ENCODE assay signal across 1 cellular context in the genomic region with DNA sequence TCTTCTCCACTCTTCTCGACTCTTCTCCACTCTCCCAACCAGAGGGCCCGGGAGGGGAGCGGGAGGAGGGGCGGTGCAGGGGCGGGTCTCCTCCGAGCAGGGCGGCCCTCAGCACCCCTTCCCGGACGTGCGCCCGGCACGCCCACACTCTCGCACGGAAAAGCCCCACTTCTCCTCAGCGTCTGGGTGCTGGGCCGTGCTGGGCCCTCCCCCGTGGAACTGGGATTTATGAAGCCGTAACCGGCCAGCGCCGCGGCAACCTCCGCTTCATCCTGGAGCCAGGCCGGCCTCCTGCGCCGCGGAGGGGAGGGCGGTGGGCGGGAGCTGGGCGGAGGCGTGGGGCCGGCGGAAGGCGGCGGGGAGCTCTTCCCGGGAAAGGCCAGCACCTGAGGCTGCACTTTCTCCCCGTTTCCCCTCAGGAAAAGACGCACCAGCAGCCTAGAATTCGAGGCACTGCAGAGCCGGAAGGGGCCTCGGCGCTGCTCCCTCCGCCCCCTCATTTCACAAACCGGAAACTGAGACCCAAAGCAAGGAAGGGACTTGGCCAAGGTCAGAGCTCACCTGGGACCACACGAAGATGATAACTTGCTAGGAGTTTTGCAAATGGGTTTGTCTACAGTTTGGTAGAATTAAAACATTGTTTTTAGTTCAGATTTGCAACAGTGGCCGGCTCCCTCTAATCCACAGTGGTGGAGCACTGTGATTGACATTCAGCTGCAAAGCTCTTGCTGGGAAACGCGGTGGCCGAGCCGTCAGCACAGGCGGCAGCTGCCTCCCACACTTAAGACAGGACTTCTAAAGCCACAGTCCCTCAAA.
A peak's percentile ranks its signal among the peaks of the same experiment; 100 is the strongest.
TF ChIP-seq lines count a peak whose summit lies in the region.

No MANE protein-coding gene starts in this region.

TF ChIP-seq in K562, 482 proteins besides CTCF, POLR2A, EP300 and RAD21 (continued from another document and continues in another):
- TF ChIP-seq, protein P1, sequence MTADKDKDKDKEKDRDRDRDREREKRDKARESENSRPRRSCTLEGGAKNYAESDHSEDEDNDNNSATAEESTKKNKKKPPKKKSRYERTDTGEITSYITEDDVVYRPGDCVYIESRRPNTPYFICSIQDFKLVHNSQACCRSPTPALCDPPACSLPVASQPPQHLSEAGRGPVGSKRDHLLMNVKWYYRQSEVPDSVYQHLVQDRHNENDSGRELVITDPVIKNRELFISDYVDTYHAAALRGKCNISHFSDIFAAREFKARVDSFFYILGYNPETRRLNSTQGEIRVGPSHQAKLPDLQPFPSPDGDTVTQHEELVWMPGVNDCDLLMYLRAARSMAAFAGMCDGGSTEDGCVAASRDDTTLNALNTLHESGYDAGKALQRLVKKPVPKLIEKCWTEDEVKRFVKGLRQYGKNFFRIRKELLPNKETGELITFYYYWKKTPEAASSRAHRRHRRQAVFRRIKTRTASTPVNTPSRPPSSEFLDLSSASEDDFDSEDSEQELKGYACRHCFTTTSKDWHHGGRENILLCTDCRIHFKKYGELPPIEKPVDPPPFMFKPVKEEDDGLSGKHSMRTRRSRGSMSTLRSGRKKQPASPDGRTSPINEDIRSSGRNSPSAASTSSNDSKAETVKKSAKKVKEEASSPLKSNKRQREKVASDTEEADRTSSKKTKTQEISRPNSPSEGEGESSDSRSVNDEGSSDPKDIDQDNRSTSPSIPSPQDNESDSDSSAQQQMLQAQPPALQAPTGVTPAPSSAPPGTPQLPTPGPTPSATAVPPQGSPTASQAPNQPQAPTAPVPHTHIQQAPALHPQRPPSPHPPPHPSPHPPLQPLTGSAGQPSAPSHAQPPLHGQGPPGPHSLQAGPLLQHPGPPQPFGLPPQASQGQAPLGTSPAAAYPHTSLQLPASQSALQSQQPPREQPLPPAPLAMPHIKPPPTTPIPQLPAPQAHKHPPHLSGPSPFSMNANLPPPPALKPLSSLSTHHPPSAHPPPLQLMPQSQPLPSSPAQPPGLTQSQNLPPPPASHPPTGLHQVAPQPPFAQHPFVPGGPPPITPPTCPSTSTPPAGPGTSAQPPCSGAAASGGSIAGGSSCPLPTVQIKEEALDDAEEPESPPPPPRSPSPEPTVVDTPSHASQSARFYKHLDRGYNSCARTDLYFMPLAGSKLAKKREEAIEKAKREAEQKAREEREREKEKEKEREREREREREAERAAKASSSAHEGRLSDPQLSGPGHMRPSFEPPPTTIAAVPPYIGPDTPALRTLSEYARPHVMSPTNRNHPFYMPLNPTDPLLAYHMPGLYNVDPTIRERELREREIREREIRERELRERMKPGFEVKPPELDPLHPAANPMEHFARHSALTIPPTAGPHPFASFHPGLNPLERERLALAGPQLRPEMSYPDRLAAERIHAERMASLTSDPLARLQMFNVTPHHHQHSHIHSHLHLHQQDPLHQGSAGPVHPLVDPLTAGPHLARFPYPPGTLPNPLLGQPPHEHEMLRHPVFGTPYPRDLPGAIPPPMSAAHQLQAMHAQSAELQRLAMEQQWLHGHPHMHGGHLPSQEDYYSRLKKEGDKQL (CRISPR knock-in tag; IDR thresholded peaks at IDR 0.05; ENCODE audit: borderline replicate concordance): no peak
- no peak for TF ChIP-seq TCFL5 (CRISPR knock-in tag; conservative IDR thresholded peaks at IDR 0.05)
- TF ChIP-seq ZNF445 (CRISPR knock-in tag; IDR thresholded peaks at IDR 0.05; ENCODE audit: low read depth): no peak
- TF ChIP-seq, protein P2, sequence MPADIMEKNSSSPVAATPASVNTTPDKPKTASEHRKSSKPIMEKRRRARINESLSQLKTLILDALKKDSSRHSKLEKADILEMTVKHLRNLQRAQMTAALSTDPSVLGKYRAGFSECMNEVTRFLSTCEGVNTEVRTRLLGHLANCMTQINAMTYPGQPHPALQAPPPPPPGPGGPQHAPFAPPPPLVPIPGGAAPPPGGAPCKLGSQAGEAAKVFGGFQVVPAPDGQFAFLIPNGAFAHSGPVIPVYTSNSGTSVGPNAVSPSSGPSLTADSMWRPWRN (IDR thresholded peaks at IDR 0.05; ENCODE audit: low read depth): no peak
- no peak for TF ChIP-seq HIVEP1 (CRISPR knock-in tag; IDR thresholded peaks at IDR 0.05)
- no peak for TF ChIP-seq PYGO2 (tag; IDR thresholded peaks at IDR 0.05)
- TF ChIP-seq, protein P3, sequence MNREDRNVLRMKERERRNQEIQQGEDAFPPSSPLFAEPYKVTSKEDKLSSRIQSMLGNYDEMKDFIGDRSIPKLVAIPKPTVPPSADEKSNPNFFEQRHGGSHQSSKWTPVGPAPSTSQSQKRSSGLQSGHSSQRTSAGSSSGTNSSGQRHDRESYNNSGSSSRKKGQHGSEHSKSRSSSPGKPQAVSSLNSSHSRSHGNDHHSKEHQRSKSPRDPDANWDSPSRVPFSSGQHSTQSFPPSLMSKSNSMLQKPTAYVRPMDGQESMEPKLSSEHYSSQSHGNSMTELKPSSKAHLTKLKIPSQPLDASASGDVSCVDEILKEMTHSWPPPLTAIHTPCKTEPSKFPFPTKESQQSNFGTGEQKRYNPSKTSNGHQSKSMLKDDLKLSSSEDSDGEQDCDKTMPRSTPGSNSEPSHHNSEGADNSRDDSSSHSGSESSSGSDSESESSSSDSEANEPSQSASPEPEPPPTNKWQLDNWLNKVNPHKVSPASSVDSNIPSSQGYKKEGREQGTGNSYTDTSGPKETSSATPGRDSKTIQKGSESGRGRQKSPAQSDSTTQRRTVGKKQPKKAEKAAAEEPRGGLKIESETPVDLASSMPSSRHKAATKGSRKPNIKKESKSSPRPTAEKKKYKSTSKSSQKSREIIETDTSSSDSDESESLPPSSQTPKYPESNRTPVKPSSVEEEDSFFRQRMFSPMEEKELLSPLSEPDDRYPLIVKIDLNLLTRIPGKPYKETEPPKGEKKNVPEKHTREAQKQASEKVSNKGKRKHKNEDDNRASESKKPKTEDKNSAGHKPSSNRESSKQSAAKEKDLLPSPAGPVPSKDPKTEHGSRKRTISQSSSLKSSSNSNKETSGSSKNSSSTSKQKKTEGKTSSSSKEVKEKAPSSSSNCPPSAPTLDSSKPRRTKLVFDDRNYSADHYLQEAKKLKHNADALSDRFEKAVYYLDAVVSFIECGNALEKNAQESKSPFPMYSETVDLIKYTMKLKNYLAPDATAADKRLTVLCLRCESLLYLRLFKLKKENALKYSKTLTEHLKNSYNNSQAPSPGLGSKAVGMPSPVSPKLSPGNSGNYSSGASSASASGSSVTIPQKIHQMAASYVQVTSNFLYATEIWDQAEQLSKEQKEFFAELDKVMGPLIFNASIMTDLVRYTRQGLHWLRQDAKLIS (CRISPR knock-in tag; IDR thresholded peaks at IDR 0.05): no peak
- no peak for TF ChIP-seq FOXJ3 (CRISPR knock-in tag; IDR thresholded peaks at IDR 0.05)
- TF ChIP-seq ETV1 (tag; conservative IDR thresholded peaks at IDR 0.05; ENCODE audit: low read depth): peak; percentile 12; the same call in 1 of the 2 replicates
- TF ChIP-seq CHD4 (IDR thresholded peaks at IDR 0.05; ENCODE audit: insufficient read depth, insufficient replicate concordance, low read depth, low read length, poor library complexity, severe bottlenecking): no peak
- no peak for TF ChIP-seq HCFC1 (IDR thresholded peaks at IDR 0.05; ENCODE audit: low read depth, low read length)
- no peak for TF ChIP-seq TSC22D4 (tag; IDR thresholded peaks at IDR 0.05)
- no peak for TF ChIP-seq NFIC (IDR thresholded peaks at IDR 0.05)
- TF ChIP-seq ZNF77 (CRISPR knock-in tag; IDR thresholded peaks at IDR 0.05): no peak
- no peak for TF ChIP-seq IRF2 (CRISPR knock-in tag; IDR thresholded peaks at IDR 0.05)
- TF ChIP-seq ELF1 (tag; IDR thresholded peaks at IDR 0.05): peak; percentile 51
- TF ChIP-seq TAF1 (IDR thresholded peaks at IDR 0.05; ENCODE audit: control insufficient read depth, extremely low read depth, insufficient read depth, low read length, severe bottlenecking): no peak
- TF ChIP-seq DNMT1 (IDR thresholded peaks at IDR 0.05): no peak
- TF ChIP-seq NFATC3 (IDR thresholded peaks at IDR 0.05): no peak
- TF ChIP-seq, protein P4, sequence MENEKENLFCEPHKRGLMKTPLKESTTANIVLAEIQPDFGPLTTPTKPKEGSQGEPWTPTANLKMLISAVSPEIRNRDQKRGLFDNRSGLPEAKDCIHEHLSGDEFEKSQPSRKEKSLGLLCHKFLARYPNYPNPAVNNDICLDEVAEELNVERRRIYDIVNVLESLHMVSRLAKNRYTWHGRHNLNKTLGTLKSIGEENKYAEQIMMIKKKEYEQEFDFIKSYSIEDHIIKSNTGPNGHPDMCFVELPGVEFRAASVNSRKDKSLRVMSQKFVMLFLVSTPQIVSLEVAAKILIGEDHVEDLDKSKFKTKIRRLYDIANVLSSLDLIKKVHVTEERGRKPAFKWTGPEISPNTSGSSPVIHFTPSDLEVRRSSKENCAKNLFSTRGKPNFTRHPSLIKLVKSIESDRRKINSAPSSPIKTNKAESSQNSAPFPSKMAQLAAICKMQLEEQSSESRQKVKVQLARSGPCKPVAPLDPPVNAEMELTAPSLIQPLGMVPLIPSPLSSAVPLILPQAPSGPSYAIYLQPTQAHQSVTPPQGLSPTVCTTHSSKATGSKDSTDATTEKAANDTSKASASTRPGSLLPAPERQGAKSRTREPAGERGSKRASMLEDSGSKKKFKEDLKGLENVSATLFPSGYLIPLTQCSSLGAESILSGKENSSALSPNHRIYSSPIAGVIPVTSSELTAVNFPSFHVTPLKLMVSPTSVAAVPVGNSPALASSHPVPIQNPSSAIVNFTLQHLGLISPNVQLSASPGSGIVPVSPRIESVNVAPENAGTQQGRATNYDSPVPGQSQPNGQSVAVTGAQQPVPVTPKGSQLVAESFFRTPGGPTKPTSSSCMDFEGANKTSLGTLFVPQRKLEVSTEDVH (IDR thresholded peaks at IDR 0.05; ENCODE audit: low read depth, partially characterized antibody): no peak
- TF ChIP-seq ZNF146 (CRISPR knock-in tag; IDR thresholded peaks at IDR 0.05; ENCODE audit: unreplicated experiment): no peak
- TF ChIP-seq, protein P5, sequence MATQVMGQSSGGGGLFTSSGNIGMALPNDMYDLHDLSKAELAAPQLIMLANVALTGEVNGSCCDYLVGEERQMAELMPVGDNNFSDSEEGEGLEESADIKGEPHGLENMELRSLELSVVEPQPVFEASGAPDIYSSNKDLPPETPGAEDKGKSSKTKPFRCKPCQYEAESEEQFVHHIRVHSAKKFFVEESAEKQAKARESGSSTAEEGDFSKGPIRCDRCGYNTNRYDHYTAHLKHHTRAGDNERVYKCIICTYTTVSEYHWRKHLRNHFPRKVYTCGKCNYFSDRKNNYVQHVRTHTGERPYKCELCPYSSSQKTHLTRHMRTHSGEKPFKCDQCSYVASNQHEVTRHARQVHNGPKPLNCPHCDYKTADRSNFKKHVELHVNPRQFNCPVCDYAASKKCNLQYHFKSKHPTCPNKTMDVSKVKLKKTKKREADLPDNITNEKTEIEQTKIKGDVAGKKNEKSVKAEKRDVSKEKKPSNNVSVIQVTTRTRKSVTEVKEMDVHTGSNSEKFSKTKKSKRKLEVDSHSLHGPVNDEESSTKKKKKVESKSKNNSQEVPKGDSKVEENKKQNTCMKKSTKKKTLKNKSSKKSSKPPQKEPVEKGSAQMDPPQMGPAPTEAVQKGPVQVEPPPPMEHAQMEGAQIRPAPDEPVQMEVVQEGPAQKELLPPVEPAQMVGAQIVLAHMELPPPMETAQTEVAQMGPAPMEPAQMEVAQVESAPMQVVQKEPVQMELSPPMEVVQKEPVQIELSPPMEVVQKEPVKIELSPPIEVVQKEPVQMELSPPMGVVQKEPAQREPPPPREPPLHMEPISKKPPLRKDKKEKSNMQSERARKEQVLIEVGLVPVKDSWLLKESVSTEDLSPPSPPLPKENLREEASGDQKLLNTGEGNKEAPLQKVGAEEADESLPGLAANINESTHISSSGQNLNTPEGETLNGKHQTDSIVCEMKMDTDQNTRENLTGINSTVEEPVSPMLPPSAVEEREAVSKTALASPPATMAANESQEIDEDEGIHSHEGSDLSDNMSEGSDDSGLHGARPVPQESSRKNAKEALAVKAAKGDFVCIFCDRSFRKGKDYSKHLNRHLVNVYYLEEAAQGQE (CRISPR knock-in tag; IDR thresholded peaks at IDR 0.05; ENCODE audit: low read depth): no peak
- TF ChIP-seq, protein P6, sequence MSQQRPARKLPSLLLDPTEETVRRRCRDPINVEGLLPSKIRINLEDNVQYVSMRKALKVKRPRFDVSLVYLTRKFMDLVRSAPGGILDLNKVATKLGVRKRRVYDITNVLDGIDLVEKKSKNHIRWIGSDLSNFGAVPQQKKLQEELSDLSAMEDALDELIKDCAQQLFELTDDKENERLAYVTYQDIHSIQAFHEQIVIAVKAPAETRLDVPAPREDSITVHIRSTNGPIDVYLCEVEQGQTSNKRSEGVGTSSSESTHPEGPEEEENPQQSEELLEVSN (IDR thresholded peaks at IDR 0.05; ENCODE audit: borderline replicate concordance in 1 of 2, extremely low read depth in 1 of 2, insufficient read depth in 1 of 2, insufficient read length in 1 of 2, low read depth in 1 of 2, low read length in 1 of 2, poor library complexity in 1 of 2, severe bottlenecking in 1 of 2): peak in 1 of 2 experiments; percentile 30
- TF ChIP-seq, protein P7, sequence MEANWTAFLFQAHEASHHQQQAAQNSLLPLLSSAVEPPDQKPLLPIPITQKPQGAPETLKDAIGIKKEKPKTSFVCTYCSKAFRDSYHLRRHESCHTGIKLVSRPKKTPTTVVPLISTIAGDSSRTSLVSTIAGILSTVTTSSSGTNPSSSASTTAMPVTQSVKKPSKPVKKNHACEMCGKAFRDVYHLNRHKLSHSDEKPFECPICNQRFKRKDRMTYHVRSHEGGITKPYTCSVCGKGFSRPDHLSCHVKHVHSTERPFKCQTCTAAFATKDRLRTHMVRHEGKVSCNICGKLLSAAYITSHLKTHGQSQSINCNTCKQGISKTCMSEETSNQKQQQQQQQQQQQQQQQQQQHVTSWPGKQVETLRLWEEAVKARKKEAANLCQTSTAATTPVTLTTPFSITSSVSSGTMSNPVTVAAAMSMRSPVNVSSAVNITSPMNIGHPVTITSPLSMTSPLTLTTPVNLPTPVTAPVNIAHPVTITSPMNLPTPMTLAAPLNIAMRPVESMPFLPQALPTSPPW (CRISPR knock-in tag; IDR thresholded peaks at IDR 0.05): peak; percentile 44; the same call in 1 of the 2 replicates
- no peak for TF ChIP-seq HDAC1 (IDR thresholded peaks at IDR 0.05)
- TF ChIP-seq YY1 (IDR thresholded peaks at IDR 0.05; ENCODE audit: borderline replicate concordance in 1 of 3, control insufficient read depth in 1 of 3, extremely low read depth in 1 of 3, insufficient read depth in 3 of 3, insufficient read length in 1 of 3, insufficient replicate concordance in 2 of 3, low read depth in 1 of 3, low read length in 2 of 3): no peak
- TF ChIP-seq, protein P8, sequence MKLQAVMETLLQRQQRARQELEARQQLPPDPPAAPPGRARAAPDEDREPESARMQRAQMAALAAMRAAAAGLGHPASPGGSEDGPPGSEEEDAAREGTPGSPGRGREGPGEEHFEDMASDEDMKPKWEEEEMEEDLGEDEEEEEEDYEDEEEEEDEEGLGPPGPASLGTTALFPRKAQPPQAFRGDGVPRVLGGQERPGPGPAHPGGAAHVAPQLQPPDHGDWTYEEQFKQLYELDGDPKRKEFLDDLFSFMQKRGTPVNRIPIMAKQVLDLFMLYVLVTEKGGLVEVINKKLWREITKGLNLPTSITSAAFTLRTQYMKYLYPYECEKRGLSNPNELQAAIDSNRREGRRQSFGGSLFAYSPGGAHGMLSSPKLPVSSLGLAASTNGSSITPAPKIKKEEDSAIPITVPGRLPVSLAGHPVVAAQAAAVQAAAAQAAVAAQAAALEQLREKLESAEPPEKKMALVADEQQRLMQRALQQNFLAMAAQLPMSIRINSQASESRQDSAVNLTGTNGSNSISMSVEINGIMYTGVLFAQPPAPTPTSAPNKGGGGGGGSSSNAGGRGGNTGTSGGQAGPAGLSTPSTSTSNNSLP (IDR thresholded peaks at IDR 0.05; ENCODE audit: borderline replicate concordance, low read depth, low read length): no peak
- no peak for TF ChIP-seq ZNF717 (CRISPR knock-in tag; IDR thresholded peaks at IDR 0.05)
- TF ChIP-seq RBM14 (IDR thresholded peaks at IDR 0.05; ENCODE audit: borderline replicate concordance, insufficient read depth, low read depth, low read length): no peak
- no peak for TF ChIP-seq WHSC1 (IDR thresholded peaks at IDR 0.05; ENCODE audit: low read length)
- TF ChIP-seq RFX1 (IDR thresholded peaks at IDR 0.05): no peak
